Comparison of ENCODE assay signal across 1 cellular context in the genomic region with DNA sequence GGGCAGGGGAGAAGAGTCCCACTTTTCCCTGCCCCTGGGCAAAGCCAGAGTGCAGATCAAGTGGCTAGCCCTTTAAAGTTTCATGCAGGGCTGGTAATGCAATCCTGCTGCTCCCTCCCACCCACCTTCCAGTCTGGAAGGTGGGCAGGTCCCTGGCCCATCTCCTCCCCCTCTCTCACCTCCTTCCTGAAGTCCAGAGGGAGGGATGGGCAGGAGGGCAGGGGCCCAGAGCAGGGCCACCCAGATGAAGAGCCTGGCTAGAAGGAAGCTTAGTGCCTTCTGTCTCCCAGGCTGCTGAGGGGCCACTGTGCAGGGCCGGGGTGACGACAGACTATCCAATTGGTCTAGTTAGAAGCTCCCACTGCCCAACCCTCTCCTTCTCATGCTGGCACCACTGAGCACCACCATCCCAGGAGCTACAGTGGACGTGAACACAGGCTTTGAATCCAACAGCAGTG.
TF ChIP-seq lines count a peak whose summit lies in the region.

No MANE protein-coding gene starts in this region.

TF ChIP-seq in HEK293, 187 proteins besides CTCF, POLR2A, EP300 and RAD21 (continued from another document):
- TF ChIP-seq, protein P1, sequence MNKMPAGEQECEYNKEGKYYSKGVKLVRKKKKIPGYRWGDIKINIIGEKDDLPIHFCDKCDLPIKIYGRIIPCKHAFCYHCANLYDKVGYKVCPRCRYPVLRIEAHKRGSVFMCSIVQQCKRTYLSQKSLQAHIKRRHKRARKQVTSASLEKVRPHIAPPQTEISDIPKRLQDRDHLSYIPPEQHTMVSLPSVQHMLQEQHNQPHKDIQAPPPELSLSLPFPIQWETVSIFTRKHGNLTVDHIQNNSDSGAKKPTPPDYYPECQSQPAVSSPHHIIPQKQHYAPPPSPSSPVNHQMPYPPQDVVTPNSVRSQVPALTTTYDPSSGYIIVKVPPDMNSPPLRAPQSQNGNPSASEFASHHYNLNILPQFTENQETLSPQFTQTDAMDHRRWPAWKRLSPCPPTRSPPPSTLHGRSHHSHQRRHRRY (tag by site-specific recombination; IDR thresholded peaks at IDR 0.05), result no peak
- TF ChIP-seq ZNF830 (tag by site-specific recombination; IDR thresholded peaks at IDR 0.05; ENCODE audit: low read depth), result no peak
- no peak for TF ChIP-seq ZNF19 (tag by site-specific recombination; IDR thresholded peaks at IDR 0.05; ENCODE audit: low read depth)
- TF ChIP-seq WT1 (tag by site-specific recombination; IDR thresholded peaks at IDR 0.05), result no peak
- TF ChIP-seq, protein P2, sequence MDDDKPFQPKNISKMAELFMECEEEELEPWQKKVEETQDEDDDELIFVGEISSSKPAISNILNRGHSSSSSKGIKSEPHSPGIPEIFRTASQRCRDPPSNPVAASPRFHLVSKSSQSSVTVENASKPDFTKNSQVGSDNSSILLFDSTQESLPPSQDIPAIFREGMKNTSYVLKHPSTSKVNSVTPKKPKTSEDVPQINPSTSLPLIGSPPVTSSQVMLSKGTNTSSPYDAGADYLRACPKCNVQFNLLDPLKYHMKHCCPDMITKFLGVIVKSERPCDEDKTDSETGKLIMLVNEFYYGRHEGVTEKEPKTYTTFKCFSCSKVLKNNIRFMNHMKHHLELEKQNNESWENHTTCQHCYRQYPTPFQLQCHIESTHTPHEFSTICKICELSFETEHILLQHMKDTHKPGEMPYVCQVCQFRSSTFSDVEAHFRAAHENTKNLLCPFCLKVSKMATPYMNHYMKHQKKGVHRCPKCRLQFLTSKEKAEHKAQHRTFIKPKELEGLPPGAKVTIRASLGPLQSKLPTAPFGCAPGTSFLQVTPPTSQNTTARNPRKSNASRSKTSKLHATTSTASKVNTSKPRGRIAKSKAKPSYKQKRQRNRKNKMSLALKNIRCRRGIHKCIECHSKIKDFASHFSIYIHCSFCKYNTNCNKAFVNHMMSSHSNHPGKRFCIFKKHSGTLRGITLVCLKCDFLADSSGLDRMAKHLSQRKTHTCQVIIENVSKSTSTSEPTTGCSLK (tag by site-specific recombination; IDR thresholded peaks at IDR 0.05), result no peak
